In the genomic region with DNA sequence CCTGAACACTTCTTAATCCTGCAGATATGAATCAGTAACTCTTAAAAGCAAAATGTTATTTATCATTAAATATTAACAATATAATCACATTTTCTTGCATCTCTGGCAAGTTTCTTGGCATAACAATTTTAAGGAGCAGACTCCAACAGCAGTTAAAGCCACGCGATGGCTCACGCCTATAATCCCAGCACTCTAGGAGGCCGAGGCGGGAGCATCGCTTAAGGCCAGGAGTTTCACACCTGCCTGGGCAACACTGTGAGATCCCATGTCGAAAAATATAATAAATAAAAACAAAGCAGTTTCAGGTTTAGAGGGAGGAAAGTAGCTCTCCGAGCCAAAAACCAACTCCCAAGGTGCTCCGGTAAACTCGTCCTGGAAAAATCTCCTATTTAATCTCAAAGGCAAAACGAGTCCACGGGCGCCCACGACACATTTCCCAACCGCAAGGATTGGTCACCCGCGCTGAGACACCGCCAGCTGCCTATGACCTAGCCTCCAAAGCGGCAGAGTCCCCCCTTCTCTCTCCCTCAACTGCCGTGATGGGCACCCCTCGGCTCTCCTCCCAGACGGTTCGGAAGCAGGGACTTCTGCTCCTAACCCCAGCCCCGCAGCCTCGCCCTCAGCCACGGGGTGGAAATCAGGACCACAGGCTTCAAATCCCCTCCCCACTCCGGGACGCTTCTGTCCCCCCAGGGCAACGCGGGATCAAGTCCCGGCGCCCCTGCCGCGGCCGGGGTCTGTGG, we compare ENCODE assay signal across 8 cellular contexts. TPM values are rescaled to one million over a fixed set of nuclear protein-coding genes. Genes with fewer than 3 reads are reported as not detected.
DNase-seq lines count a peak whose midpoint lies in the region; ATAC-seq and TF ChIP-seq lines count a peak whose summit lies in the region.
"Not testable (repeated sequence)": the region's sequence is repeated elsewhere in the genome, so short reads cannot be mapped to it uniquely, and the experiment has no call there.

No MANE protein-coding gene starts in this region.

- POLR2A ChIA-PET in A673 (lab: Charles Lee; ENCODE audit: low non-redundant PET); Panc1 (lab: Charles Lee): not testable (repeated sequence)

- H3K4me1 Mint-ChIP-seq in activated naive CD4-positive, alpha-beta T cell treated with anti-CD3 and anti-CD28 coated beads, Interleukin-2, amount 50 U/mL, for 24 hours, result peaks cover 52% of the 10 kb centered on the region

- H3K4me3 Mint-ChIP-seq in activated naive CD4-positive, alpha-beta T cell treated with anti-CD3 and anti-CD28 coated beads, Interleukin-2, amount 50 U/mL, for 24 hours, result peak overlapping the region; percentile 98

- not testable (repeated sequence) for H3K9me3 ChIP-seq in A673 (ENCODE audit: low read depth, low read length, poor library complexity, severe bottlenecking); Panc1 (ENCODE audit: control insufficient read depth, insufficient read depth, low read depth, low read length); lung (ENCODE audit: control insufficient read depth in 2 of 2, insufficient read depth in 1 of 2, low read length in 1 of 2)

- H3K27me3 Mint-ChIP-seq in activated naive CD4-positive, alpha-beta T cell treated with anti-CD3 and anti-CD28 coated beads, Interleukin-2, amount 50 U/mL, for 24 hours, result not testable (repeated sequence)

- BruUV-seq in A673 (replicated peaks; lab: Mats Ljungman, UMichigan); Panc1 (replicated peaks; lab: Mats Ljungman, UMichigan): not testable (repeated sequence)

- ATAC-seq in GM19043 (IDR thresholded peaks at IDR 0.05; ENCODE audit: low read depth, unreplicated experiment) (peak; percentile 5), HG03103 (IDR thresholded peaks at IDR 0.05; ENCODE audit: low read depth, unreplicated experiment) (peak; percentile 8), Panc1 (peak; percentile 18), esophagus mucosa (peak; percentile 47), lung (ENCODE audit: insufficient read depth, low FRiP score) (peak; percentile 31)

- intact Hi-C loops in A673 (cut with micrococcal nuclease; ENCODE audit: unreplicated experiment); Panc1 (cut with micrococcal nuclease; ENCODE audit: unreplicated experiment): not testable (repeated sequence)

- H3K36me3 Mint-ChIP-seq in activated naive CD4-positive, alpha-beta T cell treated with anti-CD3 and anti-CD28 coated beads, Interleukin-2, amount 50 U/mL, for 24 hours, result not testable (repeated sequence)

- TF ChIP-seq CTCF in A673 (conservative IDR thresholded peaks at IDR 0.05; ENCODE audit: low read depth, low read length); Panc1 (IDR thresholded peaks at IDR 0.05); lung (IDR thresholded peaks at IDR 0.05; ENCODE audit: control extremely low read depth, extremely low read depth): not testable (repeated sequence)

- not testable (repeated sequence) for H3K4me1 ChIP-seq in A673 (ENCODE audit: insufficient read depth, low read length, poor library complexity, severe bottlenecking)
- H3K4me1 ChIP-seq in Panc1 (ENCODE audit: control insufficient read depth, insufficient read depth, low read length) (peaks cover 21% of the 10 kb centered on the region), lung (ENCODE audit: control insufficient read depth in 2 of 2, insufficient read depth in 2 of 2, low read length in 2 of 2) (peaks cover 6 to 10% of the 10 kb centered on the region in 2 donors)

- in situ Hi-C loops in Panc1 (cut with HindIII; ENCODE audit: low pct_unique_long_range_greater_than_20kb, low sequenced_read_pairs), result not testable (repeated sequence)

- WGBS in lung, 2 donors, result 6 to 11% methylated on average over 35 of the region's 35 CpGs

- H3K36me3 ChIP-seq in A673 (ENCODE audit: insufficient read depth, low read length, poor library complexity, severe bottlenecking); Panc1 (ENCODE audit: control insufficient read depth, insufficient read depth, low read length); lung (ENCODE audit: control insufficient read depth in 2 of 2, insufficient read depth in 2 of 2, low read length in 2 of 2): not testable (repeated sequence)

- H3K4me3 ChIP-seq in A673 (ENCODE audit: low read depth, low read length, poor library complexity, severe bottlenecking), result peak overlapping the region; percentile 88
- H3K4me3 ChIP-seq in Panc1 (ENCODE audit: low read depth in 2 of 2, low read length in 2 of 2), result peak overlapping the region; percentile 96 to 97
- H3K4me3 ChIP-seq in lung, result peak overlapping the region; percentile 91
- peak overlapping the region; percentile 69 to 95 (median 85) for H3K4me3 ChIP-seq in skin epidermis

- peak; percentile 16 for DNase-seq in A673 (ENCODE audit: low spot score)
- not testable (repeated sequence) for DNase-seq in Panc1 (ENCODE audit: low read depth, low spot score); lung (ENCODE audit: low spot score)

- H3K27me3 ChIP-seq in A673 (replicated peaks; ENCODE audit: insufficient read depth, low read depth, low read length, poor library complexity); Panc1 (ENCODE audit: control insufficient read depth, insufficient read depth, low read length); lung (ENCODE audit: control insufficient read depth, insufficient read depth): not testable (repeated sequence)

- H3K27ac ChIP-seq in A673 (ENCODE audit: low read depth, low read length, poor library complexity, severe bottlenecking) (peak overlapping the region; percentile 90), Panc1 (ENCODE audit: low read length) (peak overlapping the region; percentile 93), lung (ENCODE audit: low read depth in 1 of 2, low read length in 1 of 2) (peak overlapping the region; percentile 98 to 99), skin epidermis (peak overlapping the region; percentile 77 to 99 (median 94))

- H3K27ac Mint-ChIP-seq in activated naive CD4-positive, alpha-beta T cell treated with anti-CD3 and anti-CD28 coated beads, Interleukin-2, amount 50 U/mL, for 24 hours, result peak overlapping the region; percentile 72

- CTCF ChIA-PET in A673 (lab: Charles Lee); Panc1 (lab: Charles Lee): not testable (repeated sequence)

- H3K9me3 Mint-ChIP-seq in activated naive CD4-positive, alpha-beta T cell treated with anti-CD3 and anti-CD28 coated beads, Interleukin-2, amount 50 U/mL, for 24 hours, result not testable (repeated sequence)

RNA-seq across cellular contexts. Expression of a gene that starts 37.5 kb away (rescaled TPM):
- total RNA-seq in A673 (2021), result 10.6 and 13.8 TPM in 2 replicates
- 28.0 TPM for total RNA-seq in Panc1 (2021; ENCODE audit: unreplicated experiment)
- polyA plus RNA-seq in Panc1 (2012; ENCODE audit: insufficient read length), result 22.4 TPM
- total RNA-seq in esophagus mucosa, result 2.1 TPM
- total RNA-seq in lung, result 10 to 100 TPM; 10.2 to 19.7 TPM
- polyA plus RNA-seq in lung, result 1 to 10 TPM; 4.9 TPM
